1 cellular context compared by ENCODE assay signal in the genomic region with DNA sequence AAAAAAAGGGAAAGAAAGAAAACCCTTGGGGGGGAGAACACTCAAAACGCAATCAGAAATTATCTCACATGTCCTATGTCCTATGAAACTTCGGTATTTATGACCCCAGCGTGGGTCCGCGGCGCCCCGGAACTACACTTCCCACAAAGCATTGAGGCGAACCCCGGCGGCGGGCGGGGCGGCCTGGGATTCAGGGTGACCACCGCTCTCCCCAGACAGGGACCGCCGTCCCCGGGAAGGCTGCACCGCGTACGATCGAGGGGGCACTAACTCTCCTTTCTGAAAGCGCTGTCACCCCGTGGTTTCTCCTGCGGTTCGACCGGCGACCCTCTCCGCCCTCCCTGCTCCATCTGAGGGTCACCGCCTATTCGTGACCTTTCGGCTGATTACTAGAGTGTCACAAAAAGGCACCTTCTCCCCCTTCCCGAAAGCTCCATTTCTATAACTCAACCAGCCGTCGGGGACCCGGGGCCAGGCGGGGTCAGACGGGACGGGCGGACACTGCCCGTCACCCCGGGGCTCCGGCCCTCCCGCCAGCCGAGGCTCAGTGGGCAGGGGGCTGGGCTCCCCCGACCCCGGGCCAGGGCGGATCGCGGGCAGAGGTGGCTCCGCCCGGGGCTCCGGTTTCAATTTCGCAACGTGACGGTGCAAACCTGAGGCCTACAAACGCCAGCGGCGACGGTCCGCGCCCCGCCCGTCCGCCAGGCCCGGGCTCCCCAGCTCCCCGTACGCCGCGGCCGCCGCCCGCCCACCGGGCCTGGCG.
TF ChIP-seq lines count a peak whose summit lies in the region.

No MANE protein-coding gene starts in this region.

TF ChIP-seq in K562, 482 proteins besides CTCF, POLR2A, EP300 and RAD21 (continued from another document and continues in another):
- TF ChIP-seq ETV1 (tag; conservative IDR thresholded peaks at IDR 0.05; ENCODE audit: low read depth) (no peak), SMAD3 (CRISPR knock-in tag; conservative IDR thresholded peaks at IDR 0.05) (no peak), NR3C1 (CRISPR knock-in tag; IDR thresholded peaks at IDR 0.05) (no peak), EP400 (IDR thresholded peaks at IDR 0.05) (peak; percentile 53; the same call in 1 of the 2 replicates), NFIX (CRISPR knock-in tag; IDR thresholded peaks at IDR 0.05; ENCODE audit: low read depth) (no peak), AFF4 (CRISPR knock-in tag; IDR thresholded peaks at IDR 0.05) (peak; percentile 67; the same call in 1 of the 2 replicates), MCM7 (IDR thresholded peaks at IDR 0.05) (no peak), FOXK2 (conservative IDR thresholded peaks at IDR 0.05 in 1 of 2, IDR thresholded peaks at IDR 0.05 in 1 of 2; ENCODE audit: low read depth in 2 of 2) (no peak), ZNF408 (CRISPR knock-in tag; IDR thresholded peaks at IDR 0.05; ENCODE audit: low read depth) (no peak), ZNF140 (CRISPR knock-in tag; IDR thresholded peaks at IDR 0.05) (no peak), POLR2AphosphoS5 (IDR thresholded peaks at IDR 0.05; ENCODE audit: control insufficient read depth, insufficient read depth, low read depth, low read length) (peak; percentile 66), GABPB1 (CRISPR knock-in tag; IDR thresholded peaks at IDR 0.05) (peak; percentile 74; the same call in 1 of the 2 replicates), RHOXF2B (CRISPR knock-in tag; conservative IDR thresholded peaks at IDR 0.05) (no peak), ATF7 (IDR thresholded peaks at IDR 0.05) (0 out of 2 replicates have a peak, but pooled peaks have one; percentile 51), POU5F1 (IDR thresholded peaks at IDR 0.05; ENCODE audit: borderline replicate concordance, low read depth, low read length, partially characterized antibody) (no peak), MTA3 (IDR thresholded peaks at IDR 0.05; ENCODE audit: borderline replicate concordance) (0 out of 2 replicates have a peak, but pooled peaks have one; percentile 18), RNF219 (CRISPR knock-in tag; IDR thresholded peaks at IDR 0.05) (no peak), ZNF431 (CRISPR knock-in tag; IDR thresholded peaks at IDR 0.05) (no peak), RAD51 (IDR thresholded peaks at IDR 0.05; ENCODE audit: borderline replicate concordance, low read depth) (no peak), TCF7L2 (IDR thresholded peaks at IDR 0.05; ENCODE audit: low read depth, low read length) (no peak), ESRRA (IDR thresholded peaks at IDR 0.05; ENCODE audit: borderline replicate concordance, low read depth) (peak; percentile 28; the same call in 1 of the 2 replicates), SUPT5H (IDR thresholded peaks at IDR 0.05) (peak; percentile 76), HIVEP1 (CRISPR knock-in tag; IDR thresholded peaks at IDR 0.05) (no peak), CBX1 (IDR thresholded peaks at IDR 0.05; ENCODE audit: low read depth) (0 out of 2 replicates have a peak, but pooled peaks have one; percentile 3), ZBTB1 (CRISPR knock-in tag; IDR thresholded peaks at IDR 0.05; ENCODE audit: borderline replicate concordance, low read depth) (peak; percentile 62; the same call in 1 of the 2 replicates), ZNF316 (IDR thresholded peaks at IDR 0.05) (peak; percentile 19; the same call in 1 of the 2 replicates), HNRNPH1 (optimal IDR thresholded peaks at IDR 0.05; ENCODE audit: low read depth, low read length) (no peak), GABPA (tag; conservative IDR thresholded peaks at IDR 0.05; ENCODE audit: low read depth) (0 out of 2 replicates have a peak, but pooled peaks have one; percentile 45), SOX6 (IDR thresholded peaks at IDR 0.05) (no peak), PTRF (tag; IDR thresholded peaks at IDR 0.05) (no peak), BRF1 (IDR thresholded peaks at IDR 0.05; ENCODE audit: borderline replicate concordance, extremely low read depth, insufficient read length) (no peak), KLF10 (CRISPR knock-in tag; IDR thresholded peaks at IDR 0.05) (no peak), CREM (IDR thresholded peaks at IDR 0.05; ENCODE audit: low read depth) (peak; percentile 40), RBM34 (IDR thresholded peaks at IDR 0.05; ENCODE audit: borderline replicate concordance, insufficient read depth, low read length) (no peak), SNAPC5 (CRISPR knock-in tag; IDR thresholded peaks at IDR 0.05) (no peak), ZKSCAN3 (CRISPR knock-in tag; IDR thresholded peaks at IDR 0.05) (no peak), NFATC3 (IDR thresholded peaks at IDR 0.05) (no peak), EHMT2 (IDR thresholded peaks at IDR 0.05) (no peak), ZBTB17 (CRISPR knock-in tag; IDR thresholded peaks at IDR 0.05) (peak; percentile 46; the same call in 1 of the 2 replicates), CCNT2 (IDR thresholded peaks at IDR 0.05; ENCODE audit: borderline replicate concordance, extremely low read depth, insufficient read length, low read depth, low read length) (no peak), CHD1 (IDR thresholded peaks at IDR 0.05; ENCODE audit: low read length) (peak; percentile 40), PYGO2 (tag; IDR thresholded peaks at IDR 0.05) (no peak), NFIC (IDR thresholded peaks at IDR 0.05) (peak; percentile 73), SREBF2 (CRISPR knock-in tag; IDR thresholded peaks at IDR 0.05) (no peak), TAF7 (tag; IDR thresholded peaks at IDR 0.05) (no peak)
- TF ChIP-seq, protein P1, sequence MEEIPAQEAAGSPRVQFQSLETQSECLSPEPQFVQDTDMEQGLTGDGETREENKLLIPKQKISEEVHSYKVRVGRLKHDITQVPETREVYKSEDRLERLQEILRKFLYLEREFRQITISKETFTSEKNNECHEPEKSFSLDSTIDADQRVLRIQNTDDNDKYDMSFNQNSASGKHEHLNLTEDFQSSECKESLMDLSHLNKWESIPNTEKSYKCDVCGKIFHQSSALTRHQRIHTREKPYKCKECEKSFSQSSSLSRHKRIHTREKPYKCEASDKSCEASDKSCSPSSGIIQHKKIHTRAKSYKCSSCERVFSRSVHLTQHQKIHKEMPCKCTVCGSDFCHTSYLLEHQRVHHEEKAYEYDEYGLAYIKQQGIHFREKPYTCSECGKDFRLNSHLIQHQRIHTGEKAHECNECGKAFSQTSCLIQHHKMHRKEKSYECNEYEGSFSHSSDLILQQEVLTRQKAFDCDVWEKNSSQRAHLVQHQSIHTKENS (CRISPR knock-in tag; IDR thresholded peaks at IDR 0.05), result no peak
- TF ChIP-seq, protein P2, sequence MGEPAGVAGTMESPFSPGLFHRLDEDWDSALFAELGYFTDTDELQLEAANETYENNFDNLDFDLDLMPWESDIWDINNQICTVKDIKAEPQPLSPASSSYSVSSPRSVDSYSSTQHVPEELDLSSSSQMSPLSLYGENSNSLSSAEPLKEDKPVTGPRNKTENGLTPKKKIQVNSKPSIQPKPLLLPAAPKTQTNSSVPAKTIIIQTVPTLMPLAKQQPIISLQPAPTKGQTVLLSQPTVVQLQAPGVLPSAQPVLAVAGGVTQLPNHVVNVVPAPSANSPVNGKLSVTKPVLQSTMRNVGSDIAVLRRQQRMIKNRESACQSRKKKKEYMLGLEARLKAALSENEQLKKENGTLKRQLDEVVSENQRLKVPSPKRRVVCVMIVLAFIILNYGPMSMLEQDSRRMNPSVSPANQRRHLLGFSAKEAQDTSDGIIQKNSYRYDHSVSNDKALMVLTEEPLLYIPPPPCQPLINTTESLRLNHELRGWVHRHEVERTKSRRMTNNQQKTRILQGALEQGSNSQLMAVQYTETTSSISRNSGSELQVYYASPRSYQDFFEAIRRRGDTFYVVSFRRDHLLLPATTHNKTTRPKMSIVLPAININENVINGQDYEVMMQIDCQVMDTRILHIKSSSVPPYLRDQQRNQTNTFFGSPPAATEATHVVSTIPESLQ (CRISPR knock-in tag; IDR thresholded peaks at IDR 0.05), result no peak
- TF ChIP-seq, protein P3, sequence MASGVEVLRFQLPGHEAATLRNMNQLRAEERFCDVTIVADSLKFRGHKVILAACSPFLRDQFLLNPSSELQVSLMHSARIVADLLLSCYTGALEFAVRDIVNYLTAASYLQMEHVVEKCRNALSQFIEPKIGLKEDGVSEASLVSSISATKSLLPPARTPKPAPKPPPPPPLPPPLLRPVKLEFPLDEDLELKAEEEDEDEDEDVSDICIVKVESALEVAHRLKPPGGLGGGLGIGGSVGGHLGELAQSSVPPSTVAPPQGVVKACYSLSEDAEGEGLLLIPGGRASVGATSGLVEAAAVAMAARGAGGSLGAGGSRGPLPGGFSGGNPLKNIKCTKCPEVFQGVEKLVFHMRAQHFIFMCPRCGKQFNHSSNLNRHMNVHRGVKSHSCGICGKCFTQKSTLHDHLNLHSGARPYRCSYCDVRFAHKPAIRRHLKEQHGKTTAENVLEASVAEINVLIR (CRISPR knock-in tag; IDR thresholded peaks at IDR 0.05), result no peak
